Comparison of ENCODE assay signal across 8 cellular contexts in the genomic region with DNA sequence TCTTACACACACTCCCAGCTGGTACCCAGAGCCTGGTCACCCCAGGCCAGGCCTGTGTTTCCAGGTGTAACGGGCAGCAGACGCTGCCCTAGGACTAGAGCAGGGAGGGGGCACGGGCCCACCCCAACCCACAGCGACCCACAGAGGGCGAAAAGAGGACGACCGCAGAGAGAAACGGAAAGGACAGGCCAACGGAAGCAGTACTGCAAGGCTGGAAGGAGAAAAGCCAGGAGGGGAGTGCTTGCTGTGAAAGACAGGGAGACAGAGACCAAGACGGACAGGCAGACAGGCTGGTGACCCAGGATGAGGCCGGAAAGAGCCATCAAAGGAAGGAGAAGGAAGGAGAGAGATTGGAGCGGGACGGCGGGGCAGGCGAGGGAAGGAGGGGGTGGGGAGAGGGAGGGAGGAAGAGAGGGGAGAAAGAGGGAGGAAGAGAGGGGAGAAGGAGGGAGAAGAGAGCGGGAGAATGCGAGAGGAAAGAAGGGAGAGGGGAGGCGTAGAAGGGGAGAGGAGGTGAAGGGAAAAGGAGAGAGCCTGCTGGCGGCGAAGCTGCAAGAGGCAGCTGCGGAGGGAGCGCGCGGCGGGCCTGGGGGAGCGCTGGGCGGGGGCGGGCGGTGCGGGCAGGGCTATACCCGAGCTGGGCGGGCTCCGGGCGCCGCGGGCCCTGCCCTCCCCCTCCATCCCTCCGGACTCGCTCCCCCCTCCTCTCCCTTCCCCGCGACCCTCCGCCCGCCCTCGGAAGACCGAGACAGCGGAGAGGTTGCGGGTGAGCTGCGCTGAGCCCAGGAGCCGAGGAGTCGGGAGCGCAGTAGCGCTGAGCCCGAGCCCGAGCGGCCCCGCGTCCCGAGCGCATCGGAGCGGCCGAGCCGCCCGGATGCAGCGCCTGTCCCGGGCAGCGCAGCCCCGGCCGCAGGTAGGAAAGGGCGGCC. TPM values are rescaled to one million over a fixed set of nuclear protein-coding genes. Genes with fewer than 3 reads are reported as not detected.
DNase-seq lines count a peak whose midpoint lies in the region; ATAC-seq and TF ChIP-seq lines count a peak whose summit lies in the region.

A gene (plus strand): TSS at position 732 of the 929 bp plus-strand sequence. CDS start 24,464 bp downstream, outside the sequence.

- CTCF ChIA-PET in BJ (lab: Yijun Ruan, JAX), result no interaction called here

- no peaks in the 10 kb centered on the region for H3K9me3 ChIP-seq in gastroesophageal sphincter

- H3K27me3 ChIP-seq in BJ (ENCODE audit: control insufficient read depth, insufficient read depth, low read length), result peaks cover 45% of the 10 kb centered on the region
- peaks cover 60% of the 10 kb centered on the region for H3K27me3 ChIP-seq in gastroesophageal sphincter

- ATAC-seq in gastroesophageal sphincter (peak; percentile 58), HG03469 (IDR thresholded peaks at IDR 0.05; ENCODE audit: unreplicated experiment) (no peak), HG03280 (IDR thresholded peaks at IDR 0.05; ENCODE audit: unreplicated experiment) (no peak)

- H3K4me3 ChIP-seq in BJ (ENCODE audit: low read depth, low read length) (peak within 1 kb of the TSS; percentile 12; the same call in 1 of the 2 replicates), gastroesophageal sphincter (peak within 1 kb of the TSS; percentile 37 to 54)

- peaks cover 0 to 22% (median 0%) of the 10 kb centered on the region in 3 donors for H3K4me1 ChIP-seq in gastroesophageal sphincter

- no peak for TF ChIP-seq POLR2A in gastroesophageal sphincter (IDR thresholded peaks at IDR 0.05)

- DNase-seq in BJ (ENCODE audit: low read depth) (no peak), NCI-H82 treated with DMSO at 0.1 percent for 48 hours (lab: John Stamatoyannopoulos, UW; ENCODE audit: unreplicated experiment) (peak; percentile 4), occipital lobe (lab: John Stamatoyannopoulos, UW) (peak; percentile 66), NK-92 (lab: John Stamatoyannopoulos, UW; ENCODE audit: unreplicated experiment) (no peak)
- no peak for DNase-seq in effector CD4-positive, alpha-beta T cell

- POLR2A ChIA-PET in BJ (lab: Charles Lee), result no interaction called here

- H3K36me3 ChIP-seq in BJ (ENCODE audit: control insufficient read depth, insufficient read depth, low read length) (no peaks in the 10 kb centered on the region), gastroesophageal sphincter (no peaks in the 10 kb centered on the region)

- 0% methylated on average over 9 to 15 of the region's 69 CpGs for WGBS in gastroesophageal sphincter (ENCODE audit: low coverage in 1 of 2), 2 donors

- TF ChIP-seq CTCF in BJ (IDR thresholded peaks at IDR 0.05; ENCODE audit: insufficient read depth, low read depth, low read length) (0 out of 2 replicates have a peak, but pooled peaks have one; percentile 3), gastroesophageal sphincter (IDR thresholded peaks at IDR 0.05) (no peak)

- H3K27ac ChIP-seq in gastroesophageal sphincter, result peak within 1 kb of the TSS in 1 of 4 donors; percentile 39

- no peak for TF ChIP-seq EP300 in gastroesophageal sphincter (IDR thresholded peaks at IDR 0.05)

RNA-seq across cellular contexts. Expression of the gene that starts here (rescaled TPM):
- polyA plus RNA-seq in BJ (2011; rRNA removed), result not detected in 2 replicates
- polyA minus RNA-seq in BJ (2011; rRNA and poly(A)+ RNA removed), result not detected in 2 replicates
- total RNA-seq in gastroesophageal sphincter, result 1 to 10 TPM in 1 of 4 donors, under 1 TPM in 2, not detected in 1; 0.62 to 2.5 (median 0.67) TPM
- 61.1 TPM for total RNA-seq in occipital lobe

Comparison
In these comparisons a context has a peak if more than half of its experiments do, and no peak if none do; other contexts are left out.
1. RNA of the gene that starts here (total RNA-seq): 61.1 TPM in occipital lobe (single experiment); 0.62 to 2.5 TPM in gastroesophageal sphincter; every median in the first group is over 10 times any median in the second.
2. DNase-seq: peak in NCI-H82 treated with DMSO at 0.1 percent for 48 hours (single experiment) and occipital lobe (single experiment); none in BJ (single experiment), effector CD4-positive, alpha-beta T cell (single experiment) and NK-92 (single experiment).